In the genomic region with DNA sequence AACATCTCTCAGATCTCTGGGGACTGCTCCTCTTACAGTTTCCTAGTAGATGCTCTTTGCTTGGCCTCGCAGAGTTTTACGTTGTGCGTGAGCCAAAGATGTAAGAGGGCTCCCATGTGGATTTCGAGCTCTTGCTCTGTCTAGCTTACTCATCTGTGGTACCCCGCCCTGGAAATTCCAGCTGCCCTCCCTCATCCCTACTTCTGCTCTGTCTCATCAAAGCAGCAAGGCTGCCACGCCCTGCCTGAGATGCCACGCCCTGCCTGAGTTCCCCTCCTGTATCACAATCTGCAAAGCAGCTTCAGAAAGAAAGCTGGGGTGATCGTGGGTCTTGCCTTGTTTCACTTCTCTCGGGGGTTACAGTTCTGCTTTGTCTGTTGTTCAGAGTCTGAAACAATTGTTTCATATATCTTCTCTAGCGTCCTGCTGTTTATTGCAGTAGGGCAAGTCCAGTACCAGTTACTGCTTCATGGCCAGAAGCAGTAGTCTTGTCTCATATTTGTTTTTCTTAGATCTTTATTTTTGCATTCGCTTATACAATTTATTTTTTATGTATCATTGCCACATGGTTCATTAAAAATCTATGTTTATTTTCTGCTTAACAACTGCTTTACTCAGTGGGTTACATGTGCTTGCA, we compare ENCODE assay signal across 8 cellular contexts. TPM values are rescaled to one million over a fixed set of nuclear protein-coding genes. Genes with fewer than 3 reads are reported as not detected.
DNase-seq lines count a peak whose midpoint lies in the region; ATAC-seq and TF ChIP-seq lines count a peak whose summit lies in the region.

No MANE protein-coding gene starts in this region.

- intact Hi-C loops in left ventricle myocardium inferior (cut with micrococcal nuclease) = no loop called here

- H3K4me1 ChIP-seq in left ventricle myocardium inferior = no peaks in the 10 kb centered on the region

- H3K27ac Mint-ChIP-seq in T-helper 2 cell treated with Interferon-gamma antibody and Interleukin-4, amounts not matched to agents 5 μg/mL and 100 μg/mL, for 36 hours = no peak overlapping the region

- H3K36me3 Mint-ChIP-seq in T-helper 2 cell treated with Interferon-gamma antibody and Interleukin-4, amounts not matched to agents 5 μg/mL and 100 μg/mL, for 36 hours (ENCODE audit: low read depth) = no peaks in the 10 kb centered on the region

- H3K27ac ChIP-seq in left ventricle myocardium inferior (replicated peaks) = no peak overlapping the region

- H3K27me3 Mint-ChIP-seq in T-helper 2 cell treated with Interferon-gamma antibody and Interleukin-4, amounts not matched to agents 5 μg/mL and 100 μg/mL, for 36 hours (ENCODE audit: low read depth) = peaks cover 18% of the 10 kb centered on the region

- TF ChIP-seq CTCF in left ventricle myocardium inferior (IDR thresholded peaks at IDR 0.05; ENCODE audit: borderline replicate concordance) = no peak

- peaks cover 4% of the 10 kb centered on the region for H3K9me3 ChIP-seq in left ventricle myocardium inferior (replicated peaks)

- H3K36me3 ChIP-seq in left ventricle myocardium inferior = no peaks in the 10 kb centered on the region

- ATAC-seq in activated CD4-positive, CD25-positive, alpha-beta regulatory T cell treated with anti-CD3 and anti-CD28 coated beads, Interleukin-2, amount 50 U/mL, for 24 hours = peak; percentile 28 to 41
- peak; percentile 78 for ATAC-seq in HG02840 (IDR thresholded peaks at IDR 0.05; ENCODE audit: low FRiP score, unreplicated experiment)

- H3K9me3 Mint-ChIP-seq in T-helper 2 cell treated with Interferon-gamma antibody and Interleukin-4, amounts not matched to agents 5 μg/mL and 100 μg/mL, for 36 hours = no peaks in the 10 kb centered on the region

- no peak overlapping the region for H3K4me3 Mint-ChIP-seq in T-helper 2 cell treated with Interferon-gamma antibody and Interleukin-4, amounts not matched to agents 5 μg/mL and 100 μg/mL, for 36 hours

- no peak for DNase-seq in activated CD4-positive, CD25-positive, alpha-beta regulatory T cell treated with anti-CD3 and anti-CD28 coated beads, Interleukin-2, amount 50 U/mL, for 72 hours
- peak; percentile 49 for DNase-seq in NOMO-1 treated with dmso at 0.1 percent for 144 hours (lab: John Stamatoyannopoulos, UW; ENCODE audit: unreplicated experiment)
- DNase-seq in left ventricle myocardium inferior = peak; percentile 23
- DNase-seq in DMS 273 (lab: John Stamatoyannopoulos, UW; ENCODE audit: unreplicated experiment) = no peak
- no peak for DNase-seq in T-helper 2 cell treated with Interferon-gamma antibody and Interleukin-4, amounts not matched to agents 5 μg/mL and 100 μg/mL, for 36 hours (ENCODE audit: low spot score)
- no peak for DNase-seq in NCI-H1436 (lab: John Stamatoyannopoulos, UW)

- H3K27me3 ChIP-seq in left ventricle myocardium inferior (ENCODE audit: low read depth) = peaks cover 4% of the 10 kb centered on the region

- no peak overlapping the region for H3K4me3 ChIP-seq in left ventricle myocardium inferior

- peaks cover 4% of the 10 kb centered on the region for H3K4me1 Mint-ChIP-seq in T-helper 2 cell treated with Interferon-gamma antibody and Interleukin-4, amounts not matched to agents 5 μg/mL and 100 μg/mL, for 36 hours (ENCODE audit: low read depth)

RNA-seq across cellular contexts. Expression of a gene that starts 36.1 kb away (rescaled TPM):
- 81.1 TPM for total RNA-seq in left ventricle myocardium inferior

Comparison
In these comparisons a context has a peak if more than half of its experiments do, and no peak if none do; other contexts are left out.
1. DNase-seq: peak in NOMO-1 treated with dmso at 0.1 percent for 144 hours (single experiment) and left ventricle myocardium inferior (single experiment); none in activated CD4-positive, CD25-positive, alpha-beta regulatory T cell treated with anti-CD3 and anti-CD28 coated beads, Interleukin-2, amount 50 U/mL, for 72 hours (single experiment), DMS 273 (single experiment), T-helper 2 cell treated with Interferon-gamma antibody and Interleukin-4, amounts not matched to agents 5 μg/mL and 100 μg/mL, for 36 hours (single experiment) and NCI-H1436 (single experiment).